11 cellular contexts compared by ENCODE assay signal in the genomic region with DNA sequence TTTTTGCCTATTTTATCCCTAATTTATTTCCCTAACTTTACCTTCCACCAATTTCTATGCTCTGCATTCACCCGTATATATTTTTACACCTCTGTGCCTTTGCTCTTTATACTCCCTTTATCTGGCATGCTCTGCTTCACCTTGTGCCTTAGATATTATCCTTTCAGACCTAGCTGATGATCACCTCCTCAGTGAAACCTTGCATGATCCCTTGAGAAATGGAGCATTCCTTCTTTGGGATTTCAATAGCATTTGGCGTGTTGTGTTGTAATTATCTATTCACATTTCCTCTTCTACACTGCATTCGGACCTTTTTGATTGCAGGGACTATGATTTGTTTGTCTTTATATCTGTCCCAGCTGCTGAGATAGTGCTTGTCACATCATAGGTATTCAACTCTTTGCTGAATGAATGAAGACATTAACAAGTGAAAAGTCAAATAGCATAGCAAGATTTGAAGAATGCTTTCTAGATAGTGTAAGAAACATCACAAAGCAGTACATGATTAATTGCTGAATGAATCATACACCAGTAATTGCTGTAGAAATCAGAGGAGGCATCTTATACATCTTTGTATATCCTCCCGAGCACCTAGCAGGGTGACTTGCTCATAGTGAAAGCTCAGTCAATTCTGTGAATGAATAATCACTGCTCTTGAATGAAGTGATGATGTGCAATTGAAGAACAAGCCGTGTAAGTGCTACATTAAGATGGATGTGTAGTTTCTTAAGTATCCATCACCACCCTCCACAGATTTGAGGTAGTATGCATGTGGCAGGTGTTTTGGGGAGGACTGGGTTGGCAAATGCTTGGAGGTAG. TPM values are rescaled to one million over a fixed set of nuclear protein-coding genes. Genes with fewer than 3 reads are reported as not detected.
DNase-seq lines count a peak whose midpoint lies in the region; ATAC-seq and TF ChIP-seq lines count a peak whose summit lies in the region.
"Had no signal": no experiment of that assay in that cellular context is flagged by ENCODE, and none has a peak within 500 bp of the region (broad histone marks: within the 10 kb centered on the region; RNA-seq: fewer than 3 reads in every experiment).

No MANE protein-coding gene starts in this region.

- H3K9me3 ChIP-seq in stomach (no peaks in the 10 kb centered on the region), heart right ventricle (no peaks in the 10 kb centered on the region)
- H3K9me3 ChIP-seq: gastrocnemius medialis had no signal

- TF ChIP-seq CTCF in stomach (IDR thresholded peaks at IDR 0.05) (no peak), heart right ventricle (IDR thresholded peaks at IDR 0.05) (no peak)

- H3K4me1 Mint-ChIP-seq in activated naive CD4-positive, alpha-beta T cell treated with anti-CD3 and anti-CD28 coated beads for 36 hours (ENCODE audit: low read depth) = peaks cover 22% of the 10 kb centered on the region
- peaks cover 27% of the 10 kb centered on the region for H3K4me1 Mint-ChIP-seq in activated naive CD4-positive, alpha-beta T cell treated with anti-CD3 and anti-CD28 coated beads, Interleukin-2, amount 10 ng/mL, durations not matched to agents 7 days and 5 days
- H3K4me1 Mint-ChIP-seq in activated naive CD8-positive, alpha-beta T cell treated with anti-CD3 and anti-CD28 coated beads for 36 hours = peaks cover 17% of the 10 kb centered on the region

- H3K4me3 Mint-ChIP-seq in activated naive CD4-positive, alpha-beta T cell treated with anti-CD3 and anti-CD28 coated beads for 36 hours = no peak overlapping the region
- no peak overlapping the region for H3K4me3 Mint-ChIP-seq in activated naive CD4-positive, alpha-beta T cell treated with anti-CD3 and anti-CD28 coated beads, Interleukin-2, amount 10 ng/mL, durations not matched to agents 7 days and 5 days
- H3K4me3 Mint-ChIP-seq in activated naive CD8-positive, alpha-beta T cell treated with anti-CD3 and anti-CD28 coated beads for 36 hours = no peak overlapping the region
- H3K4me3 Mint-ChIP-seq: activated naive CD8-positive, alpha-beta T cell treated with anti-CD3 and anti-CD28 coated beads, Interleukin-2, amount 10 ng/mL, durations not matched to agents 7 days and 5 days had no signal

- 46 to 59% (median 55%) methylated on average over 5 of the region's 5 CpGs for WGBS in stomach, 5 donors
- WGBS in heart right ventricle, 2 donors = 67% methylated on average over 5 of the region's 5 CpGs

- no peak overlapping the region for H3K27ac Mint-ChIP-seq in activated naive CD4-positive, alpha-beta T cell treated with anti-CD3 and anti-CD28 coated beads for 36 hours
- H3K27ac Mint-ChIP-seq in activated naive CD4-positive, alpha-beta T cell treated with anti-CD3 and anti-CD28 coated beads, Interleukin-2, amount 10 ng/mL, durations not matched to agents 7 days and 5 days = no peak overlapping the region
- no peak overlapping the region for H3K27ac Mint-ChIP-seq in activated naive CD8-positive, alpha-beta T cell treated with anti-CD3 and anti-CD28 coated beads for 36 hours
- H3K27ac Mint-ChIP-seq: activated naive CD8-positive, alpha-beta T cell treated with anti-CD3 and anti-CD28 coated beads, Interleukin-2, amount 10 ng/mL, durations not matched to agents 7 days and 5 days had no signal

- CTCF ChIA-PET in activated naive CD4-positive, alpha-beta T cell treated with anti-CD3 and anti-CD28 coated beads for 36 hours (lab: Charles Lee) = interaction anchor here (1.0 kb wide), 1 partner anchor 75 kb away, joined by 3 read pairs; a partner anchor contains a TSS
- CTCF ChIA-PET in activated naive CD4-positive, alpha-beta T cell treated with anti-CD3 and anti-CD28 coated beads, Interleukin-2, amount 10 ng/mL, durations not matched to agents 7 days and 5 days (lab: Charles Lee) = interaction anchor here (0.6 kb wide), 1 partner anchor 48 kb away, joined by 3 read pairs; no protein-coding TSS in a partner anchor

- TF ChIP-seq EP300 in stomach (IDR thresholded peaks at IDR 0.05) = no peak

- DNase-seq in activated naive CD4-positive, alpha-beta T cell treated with anti-CD3 and anti-CD28 coated beads for 36 hours = peak; percentile 60
- DNase-seq in activated naive CD4-positive, alpha-beta T cell treated with anti-CD3 and anti-CD28 coated beads, Interleukin-2, amount 10 ng/mL, durations not matched to agents 7 days and 5 days = no peak
- DNase-seq in activated naive CD8-positive, alpha-beta T cell treated with anti-CD3 and anti-CD28 coated beads for 36 hours = peak; percentile 26
- DNase-seq in stomach (no peak), COR-L47 (lab: John Stamatoyannopoulos, UW) (no peak), heart right ventricle (no peak), NCI-H187 (lab: John Stamatoyannopoulos, UW) (no peak)
- DNase-seq: activated naive CD8-positive, alpha-beta T cell treated with anti-CD3 and anti-CD28 coated beads, Interleukin-2, amount 10 ng/mL, durations not matched to agents 7 days and 5 days; gastrocnemius medialis had no signal

- H3K36me3 Mint-ChIP-seq in activated naive CD4-positive, alpha-beta T cell treated with anti-CD3 and anti-CD28 coated beads for 36 hours (ENCODE audit: low read depth) = no peaks in the 10 kb centered on the region
- H3K36me3 Mint-ChIP-seq in activated naive CD4-positive, alpha-beta T cell treated with anti-CD3 and anti-CD28 coated beads, Interleukin-2, amount 10 ng/mL, durations not matched to agents 7 days and 5 days = peaks cover 13% of the 10 kb centered on the region
- H3K36me3 Mint-ChIP-seq in activated naive CD8-positive, alpha-beta T cell treated with anti-CD3 and anti-CD28 coated beads for 36 hours = peaks cover 12% of the 10 kb centered on the region

- no peak for TF ChIP-seq POLR2A in stomach (IDR thresholded peaks at IDR 0.05)

- H3K27ac ChIP-seq in stomach = peak overlapping the region in 4 of 5 donors; percentile 97 to 99 (median 98)
- H3K27ac ChIP-seq in heart right ventricle = peak overlapping the region in 5 of 10 donors; percentile 97 to 100 (median 98)

- H3K27me3 ChIP-seq in stomach = no peaks in the 10 kb centered on the region
- no peaks in the 10 kb centered on the region for H3K27me3 ChIP-seq in heart right ventricle
- H3K27me3 ChIP-seq: gastrocnemius medialis had no signal

- peaks cover 2% of the 10 kb centered on the region for H3K27me3 Mint-ChIP-seq in activated naive CD4-positive, alpha-beta T cell treated with anti-CD3 and anti-CD28 coated beads for 36 hours (ENCODE audit: low read depth)
- peaks cover 4% of the 10 kb centered on the region for H3K27me3 Mint-ChIP-seq in activated naive CD4-positive, alpha-beta T cell treated with anti-CD3 and anti-CD28 coated beads, Interleukin-2, amount 10 ng/mL, durations not matched to agents 7 days and 5 days
- H3K27me3 Mint-ChIP-seq in activated naive CD8-positive, alpha-beta T cell treated with anti-CD3 and anti-CD28 coated beads for 36 hours = no peaks in the 10 kb centered on the region
- H3K27me3 Mint-ChIP-seq: activated naive CD8-positive, alpha-beta T cell treated with anti-CD3 and anti-CD28 coated beads, Interleukin-2, amount 10 ng/mL, durations not matched to agents 7 days and 5 days had no signal

- H3K4me1 ChIP-seq in stomach = peaks cover 25 to 45% (median 37%) of the 10 kb centered on the region in 4 donors
- peaks cover 0 to 47% (median 36%) of the 10 kb centered on the region in 9 donors for H3K4me1 ChIP-seq in heart right ventricle

- intact Hi-C loops in activated naive CD4-positive, alpha-beta T cell treated with anti-CD3 and anti-CD28 coated beads for 36 hours (cut with micrococcal nuclease) = loop anchor here (1.0 to 10.0 kb wide), 21 partner anchors 24 to 1548 kb away; a partner anchor contains a TSS
- intact Hi-C loops in stomach (cut with DNase I; ENCODE audit: low total_unique reads) = no loop called here
- intact Hi-C loops in heart right ventricle (cut with DNase I) = loop anchor here in 4 of 10 donors (5.0 to 10.0 kb wide), 3 partner anchors 74 to 246 kb away; a partner anchor contains a TSS

- ATAC-seq in HG03103 (IDR thresholded peaks at IDR 0.05; ENCODE audit: low read depth, unreplicated experiment) (peak; percentile 32), heart right ventricle (no peak)
- ATAC-seq: gastrocnemius medialis, Panc1 had no signal

- H3K4me3 ChIP-seq in stomach = no peak overlapping the region
- no peak overlapping the region for H3K4me3 ChIP-seq in heart right ventricle

- H3K36me3 ChIP-seq in stomach = peaks cover 0 to 5% (median 0%) of the 10 kb centered on the region in 4 donors
- H3K36me3 ChIP-seq in heart right ventricle = peaks cover 0 to 6% (median 0%) of the 10 kb centered on the region in 9 donors
- H3K36me3 ChIP-seq: gastrocnemius medialis had no signal

- H3K9me3 Mint-ChIP-seq in activated naive CD4-positive, alpha-beta T cell treated with anti-CD3 and anti-CD28 coated beads for 36 hours = no peaks in the 10 kb centered on the region
- H3K9me3 Mint-ChIP-seq in activated naive CD4-positive, alpha-beta T cell treated with anti-CD3 and anti-CD28 coated beads, Interleukin-2, amount 10 ng/mL, durations not matched to agents 7 days and 5 days = no peaks in the 10 kb centered on the region
- H3K9me3 Mint-ChIP-seq in activated naive CD8-positive, alpha-beta T cell treated with anti-CD3 and anti-CD28 coated beads for 36 hours = no peaks in the 10 kb centered on the region
- H3K9me3 Mint-ChIP-seq: activated naive CD8-positive, alpha-beta T cell treated with anti-CD3 and anti-CD28 coated beads, Interleukin-2, amount 10 ng/mL, durations not matched to agents 7 days and 5 days had no signal

RNA-seq across cellular contexts. Expression of a gene that starts 2.0 kb away (rescaled TPM):
- 10 to 100 TPM; 39.6 to 41.0 TPM for total RNA-seq in activated naive CD4-positive, alpha-beta T cell treated with anti-CD3 and anti-CD28 coated beads for 36 hours
- 10 to 100 TPM; 85.3 to 86.7 TPM for total RNA-seq in activated naive CD8-positive, alpha-beta T cell treated with anti-CD3 and anti-CD28 coated beads for 36 hours
- total RNA-seq in stomach = 100 to 1,000 TPM in 3 of 5 donors, 10 to 100 TPM in 2; 69.4 to 343 (median 122) TPM
- polyA plus RNA-seq in stomach = 10 to 100 TPM; 28.6 to 33.6 (median 32.3) TPM
- total RNA-seq in heart right ventricle = 10 to 100 TPM; 50.7 to 83.9 (median 62.4) TPM
- 10 to 100 TPM; 17.5 to 23.2 TPM for polyA plus RNA-seq in heart right ventricle

Comparison
In these comparisons a context has a peak if more than half of its experiments do, and no peak if none do; other contexts are left out.
1. DNase-seq: peak in activated naive CD4-positive, alpha-beta T cell treated with anti-CD3 and anti-CD28 coated beads for 36 hours (single experiment) and activated naive CD8-positive, alpha-beta T cell treated with anti-CD3 and anti-CD28 coated beads for 36 hours (single experiment); none in activated naive CD4-positive, alpha-beta T cell treated with anti-CD3 and anti-CD28 coated beads, Interleukin-2, amount 10 ng/mL, durations not matched to agents 7 days and 5 days (single experiment), stomach (single experiment), COR-L47 (single experiment), heart right ventricle (0 of 2) and NCI-H187 (0 of 2).